Comparison of ENCODE assay signal across 17 cellular contexts in genomic region chr5:14600846-14601245, GRCh38. TPM values are rescaled to one million over a fixed set of nuclear protein-coding genes. Genes with fewer than 3 reads are reported as not detected.
"Had no signal": no experiment of that assay in that cellular context is flagged by ENCODE, and none has a peak within 500 bp of the region (broad histone marks: within the 10 kb centered on the region; RNA-seq: fewer than 3 reads in every experiment).

No MANE protein-coding gene starts in this region.

- DNase-seq: KBM-7, NCI-H1092, NCI-H1105 treated with DMSO at 0.1 percent for 48 hours, NCI-H1417 treated with DMSO at 0.1 percent for 48 hours, NCI-H146, NCI-H1930, NCI-H2081, NCI-H2107, NCI-H2227 treated with DMSO at 0.1 percent for 48 hours, NCI-H524, NCI-H526 treated with DMSO at 0.1 percent for 48 hours, NCI-H748 treated with DMSO at 0.1 percent for 48 hours, SHP77, SK-N-SH, SW 1271, T-helper 1 cell had no signal

RNA-seq across cellular contexts. Expression of gene OTULINL, which starts 19.3 kb away (rescaled TPM):
- total RNA-seq: MCF 10A had no signal
